ENCODE assay signal across 25 cellular contexts in genomic region chr18:79488311-79489047, GRCh38.
DNase-seq lines count a peak whose midpoint lies in the region; ATAC-seq and TF ChIP-seq lines count a peak whose summit lies in the region.
"Had no signal": no experiment of that assay in that cellular context is flagged by ENCODE, and none has a peak within 500 bp of the region (broad histone marks: within the 10 kb centered on the region; RNA-seq: fewer than 3 reads in every experiment).

No MANE protein-coding gene starts in this region.

- H3K4me1 ChIP-seq in heart right ventricle (peaks cover 0 to 14% (median 3%) of the 10 kb centered on the region in 9 donors), mucosa of descending colon (ENCODE audit: low read depth) (no peaks in the 10 kb centered on the region), suprapubic skin (peaks cover 20% of the 10 kb centered on the region), endodermal cell (ENCODE audit: control insufficient read depth, insufficient read depth, low read length) (no peaks in the 10 kb centered on the region)

- no peak overlapping the region for H3K27ac Mint-ChIP-seq in endodermal cell
- H3K27ac Mint-ChIP-seq: activated B cell treated with CpG ODN at 0.5 μM for 24 hours; activated naive CD8-positive, alpha-beta T cell treated with anti-CD3 and anti-CD28 coated beads, Interleukin-2, amount 10 ng/mL, durations not matched to agents 7 days and 5 days; activated T-helper 2 cell treated with anti-CD3 and anti-CD28 coated beads, Interferon-gamma antibody, Interleukin-2, Interleukin-4, amounts not matched to agents 10 μg/mL and 5 μg/mL and 100 μg/mL, durations not matched to agents 14 hours and 24 hours and 36 hours had no signal

- ATAC-seq in Right ventricle myocardium inferior (no peak), heart right ventricle (no peak), mucosa of descending colon (no peak), GM19324 (IDR thresholded peaks at IDR 0.05; ENCODE audit: low FRiP score, unreplicated experiment) (no peak)
- ATAC-seq: Panc1 had no signal

- H3K4me3 ChIP-seq in heart right ventricle (no peak overlapping the region), mucosa of descending colon (no peak overlapping the region), suprapubic skin (no peak overlapping the region), endodermal cell (ENCODE audit: low read length) (no peak overlapping the region)
- H3K4me3 ChIP-seq: lung, prostate gland, SJCRH30, skin epidermis had no signal

- H3K36me3 Mint-ChIP-seq in endodermal cell (ENCODE audit: low read depth): peaks cover 24% of the 10 kb centered on the region

- TF ChIP-seq CTCF in heart right ventricle (IDR thresholded peaks at IDR 0.05): no peak
- TF ChIP-seq CTCF in mucosa of descending colon (IDR thresholded peaks at IDR 0.05): no peak
- no peak for TF ChIP-seq CTCF in suprapubic skin (IDR thresholded peaks at IDR 0.05)
- no peak for TF ChIP-seq CTCF in endodermal cell (conservative IDR thresholded peaks at IDR 0.05)

- H3K9me3 ChIP-seq in heart right ventricle: no peaks in the 10 kb centered on the region
- no peaks in the 10 kb centered on the region for H3K9me3 ChIP-seq in mucosa of descending colon
- no peaks in the 10 kb centered on the region for H3K9me3 ChIP-seq in suprapubic skin
- H3K9me3 ChIP-seq in endodermal cell (ENCODE audit: control insufficient read depth, low read length): no peaks in the 10 kb centered on the region
- H3K9me3 ChIP-seq: prostate gland, SJCRH30 had no signal

- H3K4me3 Mint-ChIP-seq in endodermal cell: no peak overlapping the region
- H3K4me3 Mint-ChIP-seq: activated B cell treated with CpG ODN at 0.5 μM for 24 hours; activated naive CD8-positive, alpha-beta T cell treated with anti-CD3 and anti-CD28 coated beads, Interleukin-2, amount 10 ng/mL, durations not matched to agents 7 days and 5 days; B cell; neural crest cell had no signal

- H3K27ac ChIP-seq in heart right ventricle (no peak overlapping the region), suprapubic skin (no peak overlapping the region), endodermal cell (ENCODE audit: low read depth, low read length) (no peak overlapping the region)
- H3K27ac ChIP-seq: prostate gland, SJCRH30, skin epidermis had no signal

- H3K4me1 Mint-ChIP-seq in endodermal cell: no peaks in the 10 kb centered on the region

- no peak for TF ChIP-seq EP300 in suprapubic skin (IDR thresholded peaks at IDR 0.05)

- H3K9me3 Mint-ChIP-seq in endodermal cell: no peaks in the 10 kb centered on the region
- H3K9me3 Mint-ChIP-seq: activated B cell treated with CpG ODN at 0.5 μM for 24 hours; activated naive CD8-positive, alpha-beta T cell treated with anti-CD3 and anti-CD28 coated beads, Interleukin-2, amount 10 ng/mL, durations not matched to agents 7 days and 5 days; activated T-helper 2 cell treated with anti-CD3 and anti-CD28 coated beads, Interferon-gamma antibody, Interleukin-2, Interleukin-4, amounts not matched to agents 10 μg/mL and 5 μg/mL and 100 μg/mL, durations not matched to agents 14 hours and 24 hours and 36 hours had no signal

- DNase-seq in Right ventricle myocardium inferior (ENCODE audit: missing footprints) (peak; percentile 58), heart right ventricle (no peak), cardiac septum (ENCODE audit: low spot score) (peak; percentile 68), mucosa of descending colon (peak in 2 of 3 donors; percentile 7 to 21), suprapubic skin (ENCODE audit: low spot score in 2 of 2) (peak; percentile 45 to 62), endodermal cell (no peak), T1000 (lab: John Stamatoyannopoulos, UW) (no peak)
- DNase-seq: activated B cell treated with CpG ODN at 0.5 μM for 24 hours; activated CD4-positive, alpha-beta T cell treated with anti-CD3 and anti-CD28 coated beads, Interleukin-2, amount 50 U/mL, for 4 hours; DMS79; GDM1; IMR-90; NCI-H1092 treated with DMSO at 0.1 percent for 48 hours; NCI-H1930; NCI-H524 treated with DMSO at 0.1 percent for 48 hours; SJCRH30 had no signal

- H3K27me3 ChIP-seq in heart right ventricle (no peaks in the 10 kb centered on the region), suprapubic skin (no peaks in the 10 kb centered on the region), endodermal cell (ENCODE audit: control insufficient read depth, insufficient read depth, low read length, poor library complexity, severe bottlenecking) (no peaks in the 10 kb centered on the region)
- H3K27me3 ChIP-seq: SJCRH30 had no signal

- WGBS in heart right ventricle, 2 donors: 88 to 91% methylated on average over 26 of the region's 26 CpGs
- 90% methylated on average over 16 of the region's 26 CpGs for WGBS in suprapubic skin
- 94 to 95% methylated on average over 21 to 26 of the region's 26 CpGs for WGBS in endodermal cell (ENCODE audit: insufficient coverage in 1 of 2, insufficient read length in 1 of 2), 2 experiments

- no peak for TF ChIP-seq POLR2A in suprapubic skin (IDR thresholded peaks at IDR 0.05)

- no peaks in the 10 kb centered on the region for H3K27me3 Mint-ChIP-seq in endodermal cell (ENCODE audit: insufficient read depth)
- H3K27me3 Mint-ChIP-seq: activated B cell treated with CpG ODN at 0.5 μM for 24 hours; activated naive CD8-positive, alpha-beta T cell treated with anti-CD3 and anti-CD28 coated beads, Interleukin-2, amount 10 ng/mL, durations not matched to agents 7 days and 5 days; B cell had no signal

- intact Hi-C loops in Right ventricle myocardium inferior (cut with DNase I) (no loop called here), heart right ventricle (cut with DNase I) (no loop called here), cardiac septum (cut with DNase I) (no loop called here), mucosa of descending colon (cut with DNase I, micrococcal nuclease) (no loop called here)

- H3K36me3 ChIP-seq in heart right ventricle: peaks cover 0 to 44% (median 14%) of the 10 kb centered on the region in 9 donors
- H3K36me3 ChIP-seq in mucosa of descending colon (ENCODE audit: low read depth): no peaks in the 10 kb centered on the region
- peaks cover 46% of the 10 kb centered on the region for H3K36me3 ChIP-seq in suprapubic skin
- peaks cover 4% of the 10 kb centered on the region for H3K36me3 ChIP-seq in endodermal cell (ENCODE audit: control insufficient read depth, insufficient read depth, low read length)
- H3K36me3 ChIP-seq: prostate gland, SJCRH30 had no signal

- H3K9ac ChIP-seq in endodermal cell (ENCODE audit: extremely low read depth, low read length, poor library complexity, severe bottlenecking): no peak overlapping the region

Comparison
In these comparisons a context has a peak if more than half of its experiments do, and no peak if none do; other contexts are left out.
1. DNase-seq: peak in Right ventricle myocardium inferior (single experiment), cardiac septum (single experiment), mucosa of descending colon (2 of 3) and suprapubic skin (2 of 2); none in heart right ventricle (0 of 2), endodermal cell (single experiment) and T1000 (single experiment).